In the genomic region with DNA sequence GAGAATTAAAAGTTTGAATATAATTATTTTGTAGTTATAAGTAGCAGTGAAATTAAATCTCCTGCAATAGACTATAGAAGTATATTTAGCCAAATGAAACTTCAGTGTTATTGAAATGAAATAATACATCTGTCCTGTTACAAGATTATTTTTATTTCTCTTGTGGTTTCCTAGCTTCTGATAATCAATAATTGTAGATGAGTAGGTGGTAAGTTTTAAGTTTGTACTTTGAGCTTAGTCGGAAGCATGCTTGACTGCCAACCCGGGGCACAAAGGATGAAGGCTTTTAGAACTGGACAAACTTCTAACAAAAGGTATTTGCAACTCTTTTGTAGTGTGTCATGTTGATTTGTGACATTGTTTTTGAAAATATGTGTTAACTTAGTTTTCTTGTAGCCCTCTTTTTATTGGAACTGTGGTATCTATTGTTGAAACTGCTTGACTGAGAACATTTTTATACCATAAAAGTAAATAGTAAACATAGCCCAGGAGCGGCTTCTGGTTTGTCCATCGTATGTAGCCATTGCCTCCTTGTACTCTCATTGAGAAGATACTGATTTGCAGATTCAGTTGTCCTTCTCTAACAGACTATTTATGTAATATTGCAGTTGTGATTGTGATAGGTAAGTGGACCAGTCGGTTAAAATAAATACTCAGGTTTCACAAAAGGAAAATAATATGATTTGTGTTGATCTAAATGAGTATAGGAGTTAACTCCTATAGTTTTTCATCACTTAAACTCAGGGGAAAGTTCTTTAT, we compare ENCODE assay signal across 10 cellular contexts. TPM values are rescaled to one million over a fixed set of nuclear protein-coding genes. Genes with fewer than 3 reads are reported as not detected.
DNase-seq lines count a peak whose midpoint lies in the region; TF ChIP-seq lines count a peak whose summit lies in the region.
"Had no signal": no experiment of that assay in that cellular context is flagged by ENCODE, and none has a peak within 500 bp of the region (broad histone marks: within the 10 kb centered on the region; RNA-seq: fewer than 3 reads in every experiment).

No MANE protein-coding gene starts in this region.

- peaks cover 54% of the 10 kb centered on the region for H3K4me1 Mint-ChIP-seq in activated CD4-positive, alpha-beta T cell treated with anti-CD3 and anti-CD28 coated beads, Interleukin-2, amount 10 ng/mL, durations not matched to agents 7 days and 5 days
- peaks cover 52% of the 10 kb centered on the region for H3K4me1 Mint-ChIP-seq in activated T-helper 2 cell treated with anti-CD3 and anti-CD28 coated beads, Interferon-gamma antibody, Interleukin-2, Interleukin-4, amounts not matched to agents 10 μg/mL and 5 μg/mL and 100 μg/mL, durations not matched to agents 14 hours and 24 hours and 36 hours (ENCODE audit: low read depth)
- H3K4me1 Mint-ChIP-seq in immature natural killer cell, result peaks cover 72 to 79% of the 10 kb centered on the region in 2 donors

- no peak overlapping the region for H3K27ac ChIP-seq in suprapubic skin

- no peaks in the 10 kb centered on the region for H3K9me3 ChIP-seq in suprapubic skin

- H3K27ac Mint-ChIP-seq in activated CD4-positive, alpha-beta T cell treated with anti-CD3 and anti-CD28 coated beads, Interleukin-2, amount 10 ng/mL, durations not matched to agents 7 days and 5 days, result no peak overlapping the region
- H3K27ac Mint-ChIP-seq in activated T-helper 2 cell treated with anti-CD3 and anti-CD28 coated beads, Interferon-gamma antibody, Interleukin-2, Interleukin-4, amounts not matched to agents 10 μg/mL and 5 μg/mL and 100 μg/mL, durations not matched to agents 14 hours and 24 hours and 36 hours, result peak overlapping the region; percentile 48
- peak overlapping the region in 5 of 6 donors; percentile 17 to 86 (median 29) for H3K27ac Mint-ChIP-seq in immature natural killer cell

- H3K27me3 Mint-ChIP-seq in activated CD4-positive, alpha-beta T cell treated with anti-CD3 and anti-CD28 coated beads, Interleukin-2, amount 10 ng/mL, durations not matched to agents 7 days and 5 days, result peaks cover 6% of the 10 kb centered on the region
- H3K27me3 Mint-ChIP-seq in activated T-helper 2 cell treated with anti-CD3 and anti-CD28 coated beads, Interferon-gamma antibody, Interleukin-2, Interleukin-4, amounts not matched to agents 10 μg/mL and 5 μg/mL and 100 μg/mL, durations not matched to agents 14 hours and 24 hours and 36 hours (ENCODE audit: low read depth), result peaks cover 2% of the 10 kb centered on the region
- H3K27me3 Mint-ChIP-seq in immature natural killer cell (ENCODE audit: low read depth in 3 of 3), result peaks cover 5 to 16% (median 14%) of the 10 kb centered on the region in 3 donors

- H3K4me1 ChIP-seq in suprapubic skin, result peaks cover 69% of the 10 kb centered on the region

- POLR2A ChIA-PET in activated CD4-positive, alpha-beta T cell treated with anti-CD3 and anti-CD28 coated beads, Interleukin-2, amount 10 ng/mL, durations not matched to agents 7 days and 5 days (lab: Charles Lee), result no interaction called here

- intact Hi-C loops in activated T-helper 2 cell treated with anti-CD3 and anti-CD28 coated beads, Interferon-gamma antibody, Interleukin-2, Interleukin-4, amounts not matched to agents 10 μg/mL and 5 μg/mL and 100 μg/mL, durations not matched to agents 14 hours and 24 hours and 36 hours (cut with micrococcal nuclease), result loop anchor here (10.0 kb wide), 1 partner anchor 813 kb away; no protein-coding TSS in a partner anchor

- peak overlapping the region; percentile 42 for H3K4me3 Mint-ChIP-seq in activated CD4-positive, alpha-beta T cell treated with anti-CD3 and anti-CD28 coated beads, Interleukin-2, amount 10 ng/mL, durations not matched to agents 7 days and 5 days
- H3K4me3 Mint-ChIP-seq in activated T-helper 2 cell treated with anti-CD3 and anti-CD28 coated beads, Interferon-gamma antibody, Interleukin-2, Interleukin-4, amounts not matched to agents 10 μg/mL and 5 μg/mL and 100 μg/mL, durations not matched to agents 14 hours and 24 hours and 36 hours (ENCODE audit: low read depth), result peak overlapping the region; percentile 99
- peak overlapping the region; percentile 75 to 98 (median 94) for H3K4me3 Mint-ChIP-seq in immature natural killer cell

- H3K4me3 ChIP-seq in suprapubic skin, result peak overlapping the region; percentile 98

- CTCF ChIA-PET in activated CD4-positive, alpha-beta T cell treated with anti-CD3 and anti-CD28 coated beads, Interleukin-2, amount 10 ng/mL, durations not matched to agents 7 days and 5 days (lab: Charles Lee), result interaction anchor here (0.6 to 1.4 kb wide), 6 partner anchors 10 to 872 kb away, joined by 3 to 5 read pairs (median 3); no protein-coding TSS in a partner anchor

- TF ChIP-seq CTCF in suprapubic skin (IDR thresholded peaks at IDR 0.05), result no peak

- 47% methylated on average over 5 of the region's 5 CpGs for WGBS in suprapubic skin

- no peaks in the 10 kb centered on the region for H3K36me3 ChIP-seq in suprapubic skin

- peaks cover 2% of the 10 kb centered on the region for H3K36me3 Mint-ChIP-seq in activated CD4-positive, alpha-beta T cell treated with anti-CD3 and anti-CD28 coated beads, Interleukin-2, amount 10 ng/mL, durations not matched to agents 7 days and 5 days (ENCODE audit: low read depth)
- peaks cover 41% of the 10 kb centered on the region for H3K36me3 Mint-ChIP-seq in activated T-helper 2 cell treated with anti-CD3 and anti-CD28 coated beads, Interferon-gamma antibody, Interleukin-2, Interleukin-4, amounts not matched to agents 10 μg/mL and 5 μg/mL and 100 μg/mL, durations not matched to agents 14 hours and 24 hours and 36 hours (ENCODE audit: low read depth)
- no peaks in the 10 kb centered on the region for H3K36me3 Mint-ChIP-seq in immature natural killer cell

- no peak for TF ChIP-seq POLR2A in suprapubic skin (IDR thresholded peaks at IDR 0.05)

- no peaks in the 10 kb centered on the region for H3K9me3 Mint-ChIP-seq in activated CD4-positive, alpha-beta T cell treated with anti-CD3 and anti-CD28 coated beads, Interleukin-2, amount 10 ng/mL, durations not matched to agents 7 days and 5 days
- H3K9me3 Mint-ChIP-seq in activated T-helper 2 cell treated with anti-CD3 and anti-CD28 coated beads, Interferon-gamma antibody, Interleukin-2, Interleukin-4, amounts not matched to agents 10 μg/mL and 5 μg/mL and 100 μg/mL, durations not matched to agents 14 hours and 24 hours and 36 hours, result no peaks in the 10 kb centered on the region
- no peaks in the 10 kb centered on the region for H3K9me3 Mint-ChIP-seq in immature natural killer cell

- TF ChIP-seq EP300 in suprapubic skin (IDR thresholded peaks at IDR 0.05), result no peak

- DNase-seq in activated CD4-positive, alpha-beta T cell treated with anti-CD3 and anti-CD28 coated beads, Interleukin-2, amount 10 ng/mL, durations not matched to agents 7 days and 5 days, result no peak
- no peak for DNase-seq in activated CD4-positive, alpha-beta T cell treated with anti-CD3 and anti-CD28 coated beads, Interleukin-2, amount 50 U/mL, for 4 hours
- DNase-seq in activated T-helper 2 cell treated with anti-CD3 and anti-CD28 coated beads, Interferon-gamma antibody, Interleukin-2, Interleukin-4, amounts not matched to agents 10 μg/mL and 5 μg/mL and 100 μg/mL, durations not matched to agents 14 hours and 24 hours and 36 hours (ENCODE audit: low spot score), result no peak
- DNase-seq in immature natural killer cell, result no peak
- no peak for DNase-seq in suprapubic skin (ENCODE audit: low spot score in 2 of 2)
- DNase-seq in COLO668 (lab: John Stamatoyannopoulos, UW; ENCODE audit: unreplicated experiment), result no peak
- DNase-seq in activated CD4-positive, CD25-positive, alpha-beta regulatory T cell (lab: John Stamatoyannopoulos, UW), result no peak
- no peak for DNase-seq in effector CD8-positive, alpha-beta T cell (lab: John Stamatoyannopoulos, UW)
- DNase-seq: cortex of kidney; stimulated activated CD4-positive, alpha-beta T cell treated with anti-CD3 and anti-CD28 coated beads, Interleukin-2, amount 100 ng/mL, for 24 hours had no signal

- H3K27me3 ChIP-seq in suprapubic skin, result no peaks in the 10 kb centered on the region

RNA-seq across cellular contexts. Expression of a gene that starts 2.9 kb away (rescaled TPM):
- 100 to 1,000 TPM; 118 to 129 TPM for total RNA-seq in activated CD4-positive, alpha-beta T cell treated with anti-CD3 and anti-CD28 coated beads, Interleukin-2, amount 10 ng/mL, durations not matched to agents 7 days and 5 days
- total RNA-seq in activated T-helper 2 cell treated with anti-CD3 and anti-CD28 coated beads, Interferon-gamma antibody, Interleukin-2, Interleukin-4, amounts not matched to agents 10 μg/mL and 5 μg/mL and 100 μg/mL, durations not matched to agents 14 hours and 24 hours and 36 hours, result 230 and 238 TPM in 2 replicates
- 10 to 100 TPM; 35.4 to 85.5 (median 70.4) TPM for polyA plus RNA-seq in immature natural killer cell
- 100 to 1,000 TPM; 311 to 417 (median 361) TPM for total RNA-seq in suprapubic skin

Comparison
In these comparisons a context has a peak if more than half of its experiments do, and no peak if none do; other contexts are left out.
1. H3K4me3 Mint-ChIP-seq: peak in every context shown above with its lines; median percentile 99 in activated T-helper 2 cell treated with anti-CD3 and anti-CD28 coated beads, Interferon-gamma antibody, Interleukin-2, Interleukin-4, amounts not matched to agents 10 μg/mL and 5 μg/mL and 100 μg/mL, durations not matched to agents 14 hours and 24 hours and 36 hours; 94 in immature natural killer cell; 42 in activated CD4-positive, alpha-beta T cell treated with anti-CD3 and anti-CD28 coated beads, Interleukin-2, amount 10 ng/mL, durations not matched to agents 7 days and 5 days.